Comparison of ENCODE assay signal across 8 cellular contexts in genomic region chr11:67427364-67427859, GRCh38. TPM values are rescaled to one million over a fixed set of nuclear protein-coding genes. Genes with fewer than 3 reads are reported as not detected.
DNase-seq lines count a peak whose midpoint lies in the region; ATAC-seq and TF ChIP-seq lines count a peak whose summit lies in the region.
"Not testable (repeated sequence)": the region's sequence is repeated elsewhere in the genome, so short reads cannot be mapped to it uniquely, and the experiment has no call there.

No MANE protein-coding gene starts in this region.

- H2AFZ ChIP-seq in fibroblast of lung (ENCODE audit: low read length) (peak overlapping the region; percentile 65), trophoblast cell (ENCODE audit: insufficient read depth, low read length, poor library complexity) (peak overlapping the region; percentile 85)

- POLR2A ChIA-PET in CD4-positive, alpha-beta memory T cell (lab: Charles Lee; ENCODE audit: partially characterized antibody), result interaction anchor here (1.5 to 31.8 kb wide), 6 partner anchors 9 to 76 kb away, joined by 4 to 2262 read pairs (median 410); partner anchors contain the start of genes AIP, CABP4, CARNS1 and CORO1B
- POLR2A ChIA-PET in activated CD4-positive, alpha-beta T cell treated with anti-CD3 and anti-CD28 coated beads for 36 hours (lab: Charles Lee), result not testable (repeated sequence)

- intact Hi-C loops in CD4-positive, alpha-beta memory T cell (cut with micrococcal nuclease); lower lobe of right lung (cut with DNase I): not testable (repeated sequence)
- intact Hi-C loops in activated CD4-positive, alpha-beta T cell treated with anti-CD3 and anti-CD28 coated beads for 36 hours (cut with DNase I, micrococcal nuclease), result loop anchor here in 1 of 2 experiments (5.0 kb wide), 1 partner anchor 40 kb away; the partner anchor contains the start of gene TMEM134

- peaks cover 40% of the 10 kb centered on the region for H3K4me1 ChIP-seq in CD4-positive, alpha-beta memory T cell (ENCODE audit: insufficient read depth, low read length)
- not testable (repeated sequence) for H3K4me1 ChIP-seq in fibroblast of lung (ENCODE audit: control insufficient read depth, extremely low read depth, insufficient read depth, low read length)
- peaks cover 24% of the 10 kb centered on the region for H3K4me1 ChIP-seq in lower lobe of right lung
- peaks cover 4 to 14% of the 10 kb centered on the region in 2 experiments for H3K4me1 ChIP-seq in trophoblast cell (ENCODE audit: control insufficient read depth in 1 of 2, insufficient read depth in 2 of 2, low read length in 2 of 2)
- peaks cover 8 to 21% of the 10 kb centered on the region in 2 donors for H3K4me1 ChIP-seq in thoracic aorta (ENCODE audit: control insufficient read depth in 1 of 2, low read depth in 2 of 2)

- H3K79me1 ChIP-seq in trophoblast cell (ENCODE audit: low read length), result not testable (repeated sequence)

- H4K91ac ChIP-seq in trophoblast cell (ENCODE audit: low read depth, low read length), result not testable (repeated sequence)

- no CpG with 5 or more reads among the region's 19 CpGs for whole genome bisulfite sequencing in trophoblast cell (ENCODE audit: extremely low coverage, insufficient coverage, insufficient read length)

- H3K27me3 Mint-ChIP-seq in CD4-positive, alpha-beta memory T cell; activated CD4-positive, alpha-beta T cell treated with anti-CD3 and anti-CD28 coated beads for 36 hours: not testable (repeated sequence)
- peaks cover 15% of the 10 kb centered on the region for H3K27me3 Mint-ChIP-seq in brain

- peak overlapping the region; percentile 90 for H3K27ac ChIP-seq in CD4-positive, alpha-beta memory T cell (ENCODE audit: low read depth, low read length)
- H3K27ac ChIP-seq in KOPT-K1 (ENCODE audit: low read depth, low read length, poor library complexity, severe bottlenecking), result peak overlapping the region; percentile 83
- H3K27ac ChIP-seq in fibroblast of lung (ENCODE audit: insufficient read depth, low read length), result peak overlapping the region; percentile 62
- peak overlapping the region; percentile 87 for H3K27ac ChIP-seq in lower lobe of right lung
- not testable (repeated sequence) for H3K27ac ChIP-seq in trophoblast cell (ENCODE audit: low read depth, low read length)
- peak overlapping the region; percentile 52 to 89 for H3K27ac ChIP-seq in thoracic aorta

- H2BK5ac ChIP-seq in trophoblast cell (ENCODE audit: low read depth, low read length, poor library complexity), result not testable (repeated sequence)

- not testable (repeated sequence) for TF ChIP-seq CTCF in brain (conservative IDR thresholded peaks at IDR 0.05); fibroblast of lung (conservative IDR thresholded peaks at IDR 0.05 in 1 of 2, IDR thresholded peaks at IDR 0.05 in 1 of 2; ENCODE audit: low read depth in 1 of 2, low read length in 2 of 2); lower lobe of right lung (IDR thresholded peaks at IDR 0.05); thoracic aorta (IDR thresholded peaks at IDR 0.05)

- not testable (repeated sequence) for H3K79me2 ChIP-seq in fibroblast of lung (ENCODE audit: control insufficient read depth, insufficient read depth, low read length); trophoblast cell (ENCODE audit: control insufficient read depth, insufficient read depth, low read length, poor library complexity)

- peak overlapping the region; percentile 93 to 100 (median 98) for H3K4me3 Mint-ChIP-seq in CD4-positive, alpha-beta memory T cell
- peak overlapping the region; percentile 90 for H3K4me3 Mint-ChIP-seq in activated CD4-positive, alpha-beta T cell treated with anti-CD3 and anti-CD28 coated beads for 36 hours
- H3K4me3 Mint-ChIP-seq in brain, result peak overlapping the region; percentile 92 to 100 (median 98)

- H3K9ac ChIP-seq in fibroblast of lung (ENCODE audit: insufficient read depth, low read length), result peak overlapping the region; percentile 51
- not testable (repeated sequence) for H3K9ac ChIP-seq in trophoblast cell (ENCODE audit: low read length)

- not testable (repeated sequence) for H3K18ac ChIP-seq in trophoblast cell (ENCODE audit: low read length)

- ATAC-seq in activated CD4-positive, alpha-beta T cell treated with anti-CD3 and anti-CD28 coated beads for 36 hours, result peak; percentile 41
- peak in 1 of 2 donors; percentile 6 for ATAC-seq in lower lobe of right lung
- not testable (repeated sequence) for ATAC-seq in thoracic aorta (ENCODE audit: insufficient number of reproducible peaks, low FRiP score, low read depth)

- H3K4ac ChIP-seq in trophoblast cell (ENCODE audit: low read depth, low read length), result not testable (repeated sequence)

- H4K12ac ChIP-seq in trophoblast cell (ENCODE audit: low read depth, low read length), result not testable (repeated sequence)

- peaks cover 8 to 15% of the 10 kb centered on the region in 2 donors for H3K36me3 Mint-ChIP-seq in CD4-positive, alpha-beta memory T cell
- peaks cover 21% of the 10 kb centered on the region for H3K36me3 Mint-ChIP-seq in activated CD4-positive, alpha-beta T cell treated with anti-CD3 and anti-CD28 coated beads for 36 hours (ENCODE audit: low read depth)
- peaks cover 13% of the 10 kb centered on the region for H3K36me3 Mint-ChIP-seq in brain

- H3K9me3 ChIP-seq in CD4-positive, alpha-beta memory T cell (ENCODE audit: control insufficient read depth in 1 of 2, low read length in 2 of 2); KOPT-K1 (ENCODE audit: insufficient read depth, low read length, poor library complexity, severe bottlenecking); fibroblast of lung (ENCODE audit: control insufficient read depth, insufficient read depth, low read depth, low read length); lower lobe of right lung; trophoblast cell (ENCODE audit: insufficient read depth, low read depth, low read length); thoracic aorta: not testable (repeated sequence)

- H3K14ac ChIP-seq in trophoblast cell (ENCODE audit: low read length), result peak overlapping the region; percentile 61

- not testable (repeated sequence) for H3K9me3 Mint-ChIP-seq in CD4-positive, alpha-beta memory T cell; activated CD4-positive, alpha-beta T cell treated with anti-CD3 and anti-CD28 coated beads for 36 hours (ENCODE audit: low read depth); brain

- peak overlapping the region; percentile 49 for H3K4me2 ChIP-seq in fibroblast of lung (ENCODE audit: extremely low read depth, insufficient read depth, low read length)
- peak overlapping the region; percentile 83 for H3K4me2 ChIP-seq in trophoblast cell (ENCODE audit: low read length)

- not testable (repeated sequence) for H2AK5ac ChIP-seq in trophoblast cell (ENCODE audit: low read length)

- peaks cover 15 to 58% (median 33%) of the 10 kb centered on the region in 4 donors for H3K4me1 Mint-ChIP-seq in CD4-positive, alpha-beta memory T cell
- peaks cover 33% of the 10 kb centered on the region for H3K4me1 Mint-ChIP-seq in activated CD4-positive, alpha-beta T cell treated with anti-CD3 and anti-CD28 coated beads for 36 hours
- peaks cover 28% of the 10 kb centered on the region for H3K4me1 Mint-ChIP-seq in brain

- CTCF ChIA-PET in CD4-positive, alpha-beta memory T cell (lab: Charles Lee; ENCODE audit: partially characterized antibody), result interaction anchor here (1.1 to 3.3 kb wide), 7 partner anchors 11 to 49 kb away, joined by 3 to 21 read pairs (median 6); partner anchors contain the start of genes PPP1CA, PTPRCAP and TBC1D10C
- CTCF ChIA-PET in activated CD4-positive, alpha-beta T cell treated with anti-CD3 and anti-CD28 coated beads for 36 hours (lab: Charles Lee), result interaction anchor here (1.0 to 2.0 kb wide), 2 partner anchors 25 to 41 kb away, joined by 3 to 7 read pairs; partner anchors contain the start of gene PPP1CA

- not testable (repeated sequence) for H3K27me3 ChIP-seq in CD4-positive, alpha-beta memory T cell (ENCODE audit: insufficient read depth, low read length); fibroblast of lung (ENCODE audit: control insufficient read depth, insufficient read depth, low read length); lower lobe of right lung (ENCODE audit: low read depth); trophoblast cell (ENCODE audit: insufficient read depth, low read length); thoracic aorta (replicated peaks; ENCODE audit: insufficient read depth)

- not testable (repeated sequence) for H2BK120ac ChIP-seq in trophoblast cell (ENCODE audit: insufficient read depth, low read length, poor library complexity)

- H2BK12ac ChIP-seq in trophoblast cell (ENCODE audit: low read length), result not testable (repeated sequence)

- peak overlapping the region; percentile 94 to 95 for H3K4me3 ChIP-seq in CD4-positive, alpha-beta memory T cell (ENCODE audit: low read length in 2 of 2)
- H3K4me3 ChIP-seq in fibroblast of lung (replicated peaks in 1 of 4; ENCODE audit: control extremely low read depth in 1 of 4, insufficient read depth in 1 of 4, low read depth in 3 of 4, low read length in 4 of 4) (peak overlapping the region; percentile 62 to 93 (median 87)), lower lobe of right lung (peak overlapping the region; percentile 77), thoracic aorta (peak overlapping the region; percentile 82)
- not testable (repeated sequence) for H3K4me3 ChIP-seq in trophoblast cell (ENCODE audit: low read depth, low read length)

- not testable (repeated sequence) for DNase-seq in CD4-positive, alpha-beta memory T cell; fibroblast of lung (ENCODE audit: low read depth in 2 of 2); lower lobe of right lung; trophoblast cell; thoracic aorta (ENCODE audit: low spot score)
- DNase-seq in activated CD4-positive, alpha-beta T cell treated with anti-CD3 and anti-CD28 coated beads for 36 hours, result peak; percentile 60

- H3K23ac ChIP-seq in trophoblast cell (ENCODE audit: low read length), result not testable (repeated sequence)

- not testable (repeated sequence) for H3K36me3 ChIP-seq in CD4-positive, alpha-beta memory T cell (ENCODE audit: insufficient read depth, low read length); fibroblast of lung (ENCODE audit: control insufficient read depth, insufficient read depth, low read length); thoracic aorta
- H3K36me3 ChIP-seq in KOPT-K1 (ENCODE audit: insufficient read depth, low read length), result peaks cover 29% of the 10 kb centered on the region
- H3K36me3 ChIP-seq in lower lobe of right lung, result peaks cover 24% of the 10 kb centered on the region
- peaks cover 22 to 26% of the 10 kb centered on the region in 2 experiments for H3K36me3 ChIP-seq in trophoblast cell (ENCODE audit: control insufficient read depth in 1 of 2, insufficient read depth in 2 of 2, low read length in 2 of 2)

- not testable (repeated sequence) for H4K20me1 ChIP-seq in fibroblast of lung (ENCODE audit: control insufficient read depth, extremely low read depth, insufficient read depth, low read length)

- peak overlapping the region; percentile 95 to 99 (median 97) for H3K27ac Mint-ChIP-seq in CD4-positive, alpha-beta memory T cell
- H3K27ac Mint-ChIP-seq in activated CD4-positive, alpha-beta T cell treated with anti-CD3 and anti-CD28 coated beads for 36 hours, result peak overlapping the region; percentile 98
- H3K27ac Mint-ChIP-seq in brain, result peak overlapping the region; percentile 95 to 99 (median 98)

- peak overlapping the region; percentile 83 for H4K8ac ChIP-seq in trophoblast cell (ENCODE audit: low read depth, low read length)

RNA-seq across cellular contexts. Expression of gene RPS6KB2, which starts 0.9 kb away (rescaled TPM):
- 10 to 100 TPM; 78.1 to 79.9 TPM for total RNA-seq in CD4-positive, alpha-beta memory T cell
- polyA plus RNA-seq in CD4-positive, alpha-beta memory T cell, result 10 to 100 TPM; 55.2 to 58.3 TPM
- 10 to 100 TPM; 53.4 to 57.2 TPM for total RNA-seq in activated CD4-positive, alpha-beta T cell treated with anti-CD3 and anti-CD28 coated beads for 36 hours
- 30.9 TPM for polyA plus RNA-seq in brain (ENCODE audit: insufficient read depth, low read depth, low replicate concordance)
- total RNA-seq in fibroblast of lung, result 26.2 and 30.6 TPM in 2 replicates
- 29.0 and 34.0 TPM in 2 replicates for polyA plus RNA-seq in fibroblast of lung
- polyA plus RNA-seq in fibroblast of lung (2012), result 31.3 and 44.0 TPM in 2 replicates
- polyA minus RNA-seq in fibroblast of lung (ENCODE audit: low replicate concordance), result 58.2 and 91.7 TPM in 2 replicates
- 42.1 TPM for total RNA-seq in lower lobe of right lung
- 44.6 and 46.2 TPM in 2 replicates for polyA plus RNA-seq in trophoblast cell (2013)
- total RNA-seq in thoracic aorta, result 10 to 100 TPM; 68.3 to 69.3 TPM

RNA-seq across cellular contexts. Expression of gene PTPRCAP, which starts 10.1 kb away (rescaled TPM):
- 100 to 1,000 TPM; 208 to 228 TPM for total RNA-seq in CD4-positive, alpha-beta memory T cell
- 100 to 1,000 TPM; 613 TPM for polyA plus RNA-seq in CD4-positive, alpha-beta memory T cell
- 10 to 100 TPM; 80.1 to 83.4 TPM for total RNA-seq in activated CD4-positive, alpha-beta T cell treated with anti-CD3 and anti-CD28 coated beads for 36 hours
- 2.7 TPM for polyA plus RNA-seq in brain (ENCODE audit: insufficient read depth, low read depth, low replicate concordance)
- total RNA-seq in fibroblast of lung, result under 0.01 and 0.17 TPM in 2 replicates
- 0.05 TPM in 1 of 2 replicates, not detected in the other for polyA plus RNA-seq in fibroblast of lung
- polyA plus RNA-seq in fibroblast of lung (2012), result 0.15 and 0.36 TPM in 2 replicates
- 0.39 TPM in 1 of 2 replicates, not detected in the other for polyA minus RNA-seq in fibroblast of lung (ENCODE audit: low replicate concordance)
- 15.7 TPM for total RNA-seq in lower lobe of right lung
- polyA plus RNA-seq in trophoblast cell (2013), result 0.22 and 0.33 TPM in 2 replicates
- 1 to 10 TPM; 4.0 to 7.2 TPM for total RNA-seq in thoracic aorta

RNA-seq across cellular contexts. Expression of gene CARNS1, which starts 11.9 kb away (rescaled TPM):
- total RNA-seq in CD4-positive, alpha-beta memory T cell, result 1 to 10 TPM; 2.3 to 3.3 TPM
- under 1 TPM; 0.45 to 0.81 TPM for polyA plus RNA-seq in CD4-positive, alpha-beta memory T cell
- total RNA-seq in activated CD4-positive, alpha-beta T cell treated with anti-CD3 and anti-CD28 coated beads for 36 hours, result 1 to 10 TPM; 1.5 to 1.6 TPM
- polyA plus RNA-seq in brain (ENCODE audit: insufficient read depth, low read depth, low replicate concordance) (68.5 TPM), fibroblast of lung (0.02 and 0.05 TPM in 2 replicates)
- total RNA-seq in fibroblast of lung (under 0.01 and 0.17 TPM in 2 replicates), lower lobe of right lung (0.71 TPM), thoracic aorta (10 to 100 TPM in 1 of 2 donors, 1 to 10 TPM in 1; 7.9 to 10.8 TPM)
- polyA plus RNA-seq in fibroblast of lung (2012), result 0.06 and 0.10 TPM in 2 replicates
- polyA minus RNA-seq in fibroblast of lung (ENCODE audit: low replicate concordance), result not detected in 2 replicates
- polyA plus RNA-seq in trophoblast cell (2013), result 0.03 TPM in 2 replicates

RNA-seq across cellular contexts. Expression of gene CORO1B, which starts 15.9 kb away (rescaled TPM):
- total RNA-seq in CD4-positive, alpha-beta memory T cell, result 10 to 100 TPM; 22.7 to 23.2 TPM
- 10 to 100 TPM; 79.1 to 92.2 TPM for polyA plus RNA-seq in CD4-positive, alpha-beta memory T cell
- total RNA-seq in activated CD4-positive, alpha-beta T cell treated with anti-CD3 and anti-CD28 coated beads for 36 hours, result 100 to 1,000 TPM; 178 to 285 TPM
- polyA plus RNA-seq in brain (ENCODE audit: insufficient read depth, low read depth, low replicate concordance) (124 TPM), fibroblast of lung (56.3 and 65.5 TPM in 2 replicates)
- total RNA-seq in fibroblast of lung (88.1 and 112 TPM in 2 replicates), lower lobe of right lung (150 TPM), thoracic aorta (10 to 100 TPM; 50.0 to 88.3 TPM)
- polyA plus RNA-seq in fibroblast of lung (2012), result 81.0 and 122 TPM in 2 replicates
- 87.5 and 101 TPM in 2 replicates for polyA minus RNA-seq in fibroblast of lung (ENCODE audit: low replicate concordance)
- polyA plus RNA-seq in trophoblast cell (2013), result 122 and 131 TPM in 2 replicates

RNA-seq across cellular contexts. Expression of gene TBC1D10C, which starts 23.5 kb away (rescaled TPM):
- total RNA-seq in CD4-positive, alpha-beta memory T cell, result 100 to 1,000 TPM; 371 to 382 TPM
- polyA plus RNA-seq in CD4-positive, alpha-beta memory T cell, result 100 to 1,000 TPM; 316 to 331 TPM
- 100 to 1,000 TPM in 1 of 2 experiments, 10 to 100 TPM in 1; 83.2 to 123 TPM for total RNA-seq in activated CD4-positive, alpha-beta T cell treated with anti-CD3 and anti-CD28 coated beads for 36 hours
- polyA plus RNA-seq in brain (ENCODE audit: insufficient read depth, low read depth, low replicate concordance) (0.29 TPM), fibroblast of lung (0.05 TPM in 1 of 2 replicates, not detected in the other)
- total RNA-seq in fibroblast of lung (not detected in 2 replicates), lower lobe of right lung (45.3 TPM), thoracic aorta (1 to 10 TPM; 2.6 to 3.8 TPM)
- polyA plus RNA-seq in fibroblast of lung (2012), result 0.10 TPM in 1 of 2 replicates, not detected in the other
- polyA minus RNA-seq in fibroblast of lung (ENCODE audit: low replicate concordance), result not detected in 2 replicates
- 0.04 and 0.15 TPM in 2 replicates for polyA plus RNA-seq in trophoblast cell (2013)
